8 cellular contexts compared by ENCODE assay signal in genomic region chr1:183473286-183473536, GRCh38. TPM values are rescaled to one million over a fixed set of nuclear protein-coding genes. Genes with fewer than 3 reads are reported as not detected.
A peak's percentile ranks its signal among the peaks of the same experiment; 100 is the strongest.
DNase-seq lines count a peak whose midpoint lies in the region; FAIRE-seq and TF ChIP-seq lines count a peak whose summit lies in the region.

No MANE protein-coding gene starts in this region.

- H3K27me3 ChIP-seq in BLaER1 treated with 17β-estradiol and CSF1 and Interleukin-3, amounts not matched to agents 10 nM and 100 nM, result no peaks in the 10 kb centered on the region
- H3K27me3 ChIP-seq in MG63 (no peaks in the 10 kb centered on the region), ectodermal cell (ENCODE audit: control insufficient read depth, insufficient read depth, low read length, poor library complexity, severe bottlenecking) (no peaks in the 10 kb centered on the region)

- peak overlapping the region; percentile 90 to 99 (median 99) for H3K9ac ChIP-seq in BLaER1 treated with 17β-estradiol and CSF1 and Interleukin-3, amounts not matched to agents 10 nM and 100 nM

- no peak for TF ChIP-seq CTCF in nephron progenitor cell (IDR thresholded peaks at IDR 0.05)

- H3K4me3 ChIP-seq in BLaER1 treated with 17β-estradiol and CSF1 and Interleukin-3, amounts not matched to agents 10 nM and 100 nM, result peak overlapping the region; percentile 88 to 100 (median 98)
- H3K4me3 ChIP-seq in MG63 (peak overlapping the region; percentile 97), ectodermal cell (ENCODE audit: insufficient read depth, low read depth, low read length) (peak overlapping the region; percentile 99)

- 35 to 38% methylated on average over 7 of the region's 7 CpGs for WGBS in ectodermal cell, 2 experiments

- H3K4me1 Mint-ChIP-seq in nephron progenitor cell, result peaks cover 30% of the 10 kb centered on the region

- H3K27ac Mint-ChIP-seq in nephron progenitor cell, result peak overlapping the region; percentile 8

- H3K27ac ChIP-seq in BLaER1 treated with 17β-estradiol and CSF1 and Interleukin-3, amounts not matched to agents 10 nM and 100 nM, result peak overlapping the region in 9 of 11 experiments; percentile 98 to 100 (median 99); a peak in 19 of 22 replicates
- H3K27ac ChIP-seq in ectodermal cell (ENCODE audit: insufficient read depth, low read depth, low read length, poor library complexity, severe bottlenecking), result no peak overlapping the region

- peak overlapping the region; percentile 80 to 98 (median 92) for H3K4me2 ChIP-seq in BLaER1 treated with 17β-estradiol and CSF1 and Interleukin-3, amounts not matched to agents 10 nM and 100 nM

- peaks cover 45 to 65% (median 56%) of the 10 kb centered on the region in 10 experiments for H3K4me1 ChIP-seq in BLaER1 treated with 17β-estradiol and CSF1 and Interleukin-3, amounts not matched to agents 10 nM and 100 nM
- peaks cover 11% of the 10 kb centered on the region for H3K4me1 ChIP-seq in ectodermal cell (ENCODE audit: control insufficient read depth, insufficient read depth, low read length)

- DNase-seq in MG63 (no peak), nephron progenitor cell (no peak), RPMI8226 (no peak), GF-D8 (lab: John Stamatoyannopoulos, UW) (no peak), NCI-H2171 (lab: John Stamatoyannopoulos, UW) (no peak), H54 (ENCODE audit: insufficient read length, low spot score) (no peak)

- no peak for TF ChIP-seq POLR2A in H54 (IDR thresholded peaks at IDR 0.05; ENCODE audit: low read depth, low read length)

- no peaks in the 10 kb centered on the region for H3K27me3 Mint-ChIP-seq in nephron progenitor cell (ENCODE audit: low read depth, poor library complexity)

- no peaks in the 10 kb centered on the region for H3K9me3 Mint-ChIP-seq in nephron progenitor cell

- no peak for FAIRE-seq in H54 (lab: Jason Lieb, UNC)

- H3K36me3 Mint-ChIP-seq in nephron progenitor cell (ENCODE audit: low read depth), result peaks cover 4% of the 10 kb centered on the region

- peaks cover 0 to 29% (median 13%) of the 10 kb centered on the region in 11 experiments; a peak in 13 of 22 replicates for H3K36me3 ChIP-seq in BLaER1 treated with 17β-estradiol and CSF1 and Interleukin-3, amounts not matched to agents 10 nM and 100 nM
- H3K36me3 ChIP-seq in MG63 (peaks cover 5% of the 10 kb centered on the region), ectodermal cell (ENCODE audit: control insufficient read depth, insufficient read depth, low read length) (no peaks in the 10 kb centered on the region)

- H4K20me1 ChIP-seq in BLaER1 treated with 17β-estradiol and CSF1 and Interleukin-3, amounts not matched to agents 10 nM and 100 nM, result peaks cover 10 to 46% (median 27%) of the 10 kb centered on the region in 11 experiments; a peak in 17 of 22 replicates

- no peaks in the 10 kb centered on the region for H3K9me3 ChIP-seq in BLaER1 treated with 17β-estradiol and CSF1 and Interleukin-3, amounts not matched to agents 10 nM and 100 nM (replicated peaks in 1 of 11)
- no peaks in the 10 kb centered on the region for H3K9me3 ChIP-seq in MG63
- no peaks in the 10 kb centered on the region for H3K9me3 ChIP-seq in ectodermal cell (ENCODE audit: control insufficient read depth, low read length)

- peak overlapping the region; percentile 91 for H3K4me3 Mint-ChIP-seq in nephron progenitor cell

RNA-seq across cellular contexts. Expression of gene SMG7, which starts 0.9 kb away (rescaled TPM):
- total RNA-seq in MG63 (2014; rRNA removed; shearing (Covaris generic); ENCODE audit: low replicate concordance), result 28.2 and 86.2 TPM in 2 replicates
- polyA plus RNA-seq in ectodermal cell (2013, experiment 1 of 4), result 69.2 TPM
- 66.1 TPM for polyA plus RNA-seq in ectodermal cell (2013, experiment 2 of 4)
- polyA plus RNA-seq in ectodermal cell (2013, experiment 3 of 4), result 50.4 TPM
- 56.7 TPM for polyA plus RNA-seq in ectodermal cell (2013, experiment 4 of 4)

RNA-seq across cellular contexts. Expression of gene NMNAT2, which starts 55.0 kb away (rescaled TPM):
- total RNA-seq in MG63 (2014; rRNA removed; shearing (Covaris generic); ENCODE audit: low replicate concordance), result 0.07 TPM in 1 of 2 replicates, not detected in the other
- polyA plus RNA-seq in ectodermal cell (2013, experiment 1 of 4), result 3.2 TPM
- polyA plus RNA-seq in ectodermal cell (2013, experiment 2 of 4), result 3.6 TPM
- 4.1 TPM for polyA plus RNA-seq in ectodermal cell (2013, experiment 3 of 4)
- polyA plus RNA-seq in ectodermal cell (2013, experiment 4 of 4), result 6.8 TPM
